ENCODE assay signal across 13 cellular contexts in genomic region chr5:33854733-33855151, GRCh38. TPM values are rescaled to one million over a fixed set of nuclear protein-coding genes. Genes with fewer than 3 reads are reported as not detected.
A peak's percentile ranks its signal among the peaks of the same experiment; 100 is the strongest.
DNase-seq lines count a peak whose midpoint lies in the region; ATAC-seq and TF ChIP-seq lines count a peak whose summit lies in the region.
"Had no signal": no experiment of that assay in that cellular context is flagged by ENCODE, and none has a peak within 500 bp of the region (broad histone marks: within the 10 kb centered on the region; RNA-seq: fewer than 3 reads in every experiment).

No MANE protein-coding gene starts in this region.

- H3K36me3 ChIP-seq in HUES48 (ENCODE audit: control insufficient read depth, insufficient read depth, low read length) (no peaks in the 10 kb centered on the region), skeletal muscle satellite cell (ENCODE audit: insufficient read depth, low read length) (no peaks in the 10 kb centered on the region)

- DNase-seq in chondrocyte (ENCODE audit: low spot score) (no peak), kidney glomerular epithelial cell (lab: John Stamatoyannopoulos, UW) (peak; percentile 93), NCI-H146 (lab: John Stamatoyannopoulos, UW) (no peak), omental fat pad (ENCODE audit: low spot score) (no peak), cortex of kidney (lab: John Stamatoyannopoulos, UW) (no peak)
- DNase-seq: activated CD4-positive, alpha-beta memory T cell treated with anti-CD3 and anti-CD28 coated beads, Interleukin-2, amount 10 ng/mL, durations not matched to agents 7 days and 5 days; amniotic stem cell; glutamatergic neuron; naive thymus-derived CD8-positive, alpha-beta T cell; NCI-H1930 had no signal

- H3K4me1 Mint-ChIP-seq in chondrocyte (ENCODE audit: low read depth): peaks cover 94% of the 10 kb centered on the region

- no peak overlapping the region for H3K9ac ChIP-seq in HUES48 (ENCODE audit: low read depth, low read length)
- peak overlapping the region; percentile 43 for H3K9ac ChIP-seq in skeletal muscle satellite cell (ENCODE audit: low read depth, low read length)

- peak; percentile 5 for TF ChIP-seq CTCF in chondrocyte (IDR thresholded peaks at IDR 0.05)
- TF ChIP-seq CTCF in omental fat pad (IDR thresholded peaks at IDR 0.05): no peak

- H3K27me3 Mint-ChIP-seq in chondrocyte (ENCODE audit: low read depth): no peaks in the 10 kb centered on the region

- no peaks in the 10 kb centered on the region for H3K27me3 ChIP-seq in HUES48 (ENCODE audit: control insufficient read depth, insufficient read depth, low read length)
- H3K27me3 ChIP-seq in skeletal muscle satellite cell (ENCODE audit: control insufficient read depth, insufficient read depth, low read length): no peaks in the 10 kb centered on the region

- peak overlapping the region; percentile 5 for H3K27ac ChIP-seq in HUES48 (ENCODE audit: low read depth, low read length)

- H3K9me3 ChIP-seq in HUES48 (ENCODE audit: control insufficient read depth, insufficient read depth, low read length) (no peaks in the 10 kb centered on the region), skeletal muscle satellite cell (replicated peaks; ENCODE audit: low read length) (no peaks in the 10 kb centered on the region)

- H3K36me3 Mint-ChIP-seq in chondrocyte (ENCODE audit: low read depth): no peaks in the 10 kb centered on the region
- H3K36me3 Mint-ChIP-seq: naive thymus-derived CD8-positive, alpha-beta T cell had no signal

- H3K9me3 Mint-ChIP-seq in chondrocyte (ENCODE audit: low read depth): no peaks in the 10 kb centered on the region
- H3K9me3 Mint-ChIP-seq: activated CD4-positive, alpha-beta memory T cell treated with anti-CD3 and anti-CD28 coated beads, Interleukin-2, amount 10 ng/mL, durations not matched to agents 7 days and 5 days had no signal

- H3K4me1 ChIP-seq in HUES48 (ENCODE audit: control insufficient read depth, insufficient read depth, low read length): peaks cover 35% of the 10 kb centered on the region
- peaks cover 49% of the 10 kb centered on the region for H3K4me1 ChIP-seq in skeletal muscle satellite cell (ENCODE audit: control insufficient read depth, insufficient read depth, low read length)

- H3K4me3 Mint-ChIP-seq in chondrocyte (ENCODE audit: unreplicated experiment): peak overlapping the region; percentile 37
- H3K4me3 Mint-ChIP-seq: activated CD4-positive, alpha-beta memory T cell treated with anti-CD3 and anti-CD28 coated beads, Interleukin-2, amount 10 ng/mL, durations not matched to agents 7 days and 5 days; naive thymus-derived CD8-positive, alpha-beta T cell had no signal

- no peak overlapping the region for H3K4me3 ChIP-seq in HUES48 (ENCODE audit: low read depth, low read length)
- H3K4me3 ChIP-seq in skeletal muscle satellite cell (ENCODE audit: low read length): peak overlapping the region; percentile 11

- ATAC-seq in GM19452 (IDR thresholded peaks at IDR 0.05; ENCODE audit: unreplicated experiment) (no peak), omental fat pad (ENCODE audit: low FRiP score) (no peak)
- ATAC-seq: naive thymus-derived CD8-positive, alpha-beta T cell had no signal

- peak overlapping the region; percentile 50 for H3K4me2 ChIP-seq in skeletal muscle satellite cell (ENCODE audit: low read length)

- peak overlapping the region; percentile 89 for H3K27ac Mint-ChIP-seq in chondrocyte (ENCODE audit: unreplicated experiment)
- H3K27ac Mint-ChIP-seq: activated CD4-positive, alpha-beta memory T cell treated with anti-CD3 and anti-CD28 coated beads, Interleukin-2, amount 10 ng/mL, durations not matched to agents 7 days and 5 days; naive thymus-derived CD8-positive, alpha-beta T cell had no signal

RNA-seq across cellular contexts. Expression of gene ADAMTS12, which starts 37.0 kb away (rescaled TPM):
- total RNA-seq in chondrocyte (13.1 to 32.9 TPM (median 32.9 TPM) in 3 replicates), omental fat pad (10 to 100 TPM; 17.5 to 42.9 (median 24.0) TPM)
- total RNA-seq in skeletal muscle satellite cell (2012; rRNA removed): 12.0 and 12.4 TPM in 2 replicates
- total RNA-seq: activated CD4-positive, alpha-beta memory T cell treated with anti-CD3 and anti-CD28 coated beads, Interleukin-2, amount 10 ng/mL, durations not matched to agents 7 days and 5 days had no signal
